Comparison of ENCODE assay signal across 1 cellular context in the genomic region with DNA sequence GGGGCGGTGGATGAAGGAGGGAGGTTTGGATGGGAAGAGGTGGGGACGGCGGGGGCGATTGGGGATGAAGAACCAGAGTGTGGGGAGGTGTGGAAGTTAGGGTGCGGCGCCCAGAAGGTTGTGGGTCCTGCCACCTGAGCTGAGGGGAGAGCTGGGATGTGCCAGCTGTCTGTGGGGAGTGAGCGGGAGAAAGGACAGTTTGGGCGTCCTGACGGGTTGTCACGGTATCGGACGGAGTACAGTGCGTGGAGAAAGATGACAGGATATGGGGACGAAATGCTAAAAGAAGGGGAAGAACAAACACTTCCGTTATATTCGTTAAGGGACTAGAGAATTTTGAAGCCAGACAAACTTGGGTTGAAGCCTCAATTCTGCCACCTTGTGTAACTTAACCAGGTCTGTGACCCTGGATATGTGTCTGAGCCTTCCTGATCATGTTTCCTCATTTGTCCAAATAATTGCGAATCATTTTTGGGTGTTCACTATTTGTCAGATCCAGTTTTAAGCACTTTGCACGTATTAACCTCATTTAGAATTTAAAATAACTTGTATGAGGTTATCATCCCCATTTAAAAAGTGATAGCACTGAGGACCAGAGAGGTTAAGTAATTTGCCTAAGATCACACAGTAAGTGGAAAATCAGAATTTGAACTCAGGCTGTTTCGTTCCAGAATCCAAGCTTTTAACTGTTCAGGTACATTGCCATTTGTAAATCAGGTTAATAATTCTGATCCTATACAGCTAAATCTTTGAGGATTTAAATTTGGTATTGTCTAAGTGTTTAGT.
TF ChIP-seq lines count a peak whose summit lies in the region.

No MANE protein-coding gene starts in this region.

TF ChIP-seq in HEK293, 187 proteins besides CTCF, POLR2A, EP300 and RAD21 (continued from another document):
- TF ChIP-seq, protein P1, sequence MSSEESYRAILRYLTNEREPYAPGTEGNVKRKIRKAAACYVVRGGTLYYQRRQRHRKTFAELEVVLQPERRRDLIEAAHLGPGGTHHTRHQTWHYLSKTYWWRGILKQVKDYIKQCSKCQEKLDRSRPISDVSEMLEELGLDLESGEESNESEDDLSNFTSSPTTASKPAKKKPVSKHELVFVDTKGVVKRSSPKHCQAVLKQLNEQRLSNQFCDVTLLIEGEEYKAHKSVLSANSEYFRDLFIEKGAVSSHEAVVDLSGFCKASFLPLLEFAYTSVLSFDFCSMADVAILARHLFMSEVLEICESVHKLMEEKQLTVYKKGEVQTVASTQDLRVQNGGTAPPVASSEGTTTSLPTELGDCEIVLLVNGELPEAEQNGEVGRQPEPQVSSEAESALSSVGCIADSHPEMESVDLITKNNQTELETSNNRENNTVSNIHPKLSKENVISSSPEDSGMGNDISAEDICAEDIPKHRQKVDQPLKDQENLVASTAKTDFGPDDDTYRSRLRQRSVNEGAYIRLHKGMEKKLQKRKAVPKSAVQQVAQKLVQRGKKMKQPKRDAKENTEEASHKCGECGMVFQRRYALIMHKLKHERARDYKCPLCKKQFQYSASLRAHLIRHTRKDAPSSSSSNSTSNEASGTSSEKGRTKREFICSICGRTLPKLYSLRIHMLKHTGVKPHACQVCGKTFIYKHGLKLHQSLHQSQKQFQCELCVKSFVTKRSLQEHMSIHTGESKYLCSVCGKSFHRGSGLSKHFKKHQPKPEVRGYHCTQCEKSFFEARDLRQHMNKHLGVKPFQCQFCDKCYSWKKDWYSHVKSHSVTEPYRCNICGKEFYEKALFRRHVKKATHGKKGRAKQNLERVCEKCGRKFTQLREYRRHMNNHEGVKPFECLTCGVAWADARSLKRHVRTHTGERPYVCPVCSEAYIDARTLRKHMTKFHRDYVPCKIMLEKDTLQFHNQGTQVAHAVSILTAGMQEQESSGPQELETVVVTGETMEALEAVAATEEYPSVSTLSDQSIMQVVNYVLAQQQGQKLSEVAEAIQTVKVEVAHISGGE (tag by site-specific recombination; conservative IDR thresholded peaks at IDR 0.05; ENCODE audit: low read depth) = peak; percentile 50; the same call in 1 of the 2 replicates
- TF ChIP-seq, protein P2, sequence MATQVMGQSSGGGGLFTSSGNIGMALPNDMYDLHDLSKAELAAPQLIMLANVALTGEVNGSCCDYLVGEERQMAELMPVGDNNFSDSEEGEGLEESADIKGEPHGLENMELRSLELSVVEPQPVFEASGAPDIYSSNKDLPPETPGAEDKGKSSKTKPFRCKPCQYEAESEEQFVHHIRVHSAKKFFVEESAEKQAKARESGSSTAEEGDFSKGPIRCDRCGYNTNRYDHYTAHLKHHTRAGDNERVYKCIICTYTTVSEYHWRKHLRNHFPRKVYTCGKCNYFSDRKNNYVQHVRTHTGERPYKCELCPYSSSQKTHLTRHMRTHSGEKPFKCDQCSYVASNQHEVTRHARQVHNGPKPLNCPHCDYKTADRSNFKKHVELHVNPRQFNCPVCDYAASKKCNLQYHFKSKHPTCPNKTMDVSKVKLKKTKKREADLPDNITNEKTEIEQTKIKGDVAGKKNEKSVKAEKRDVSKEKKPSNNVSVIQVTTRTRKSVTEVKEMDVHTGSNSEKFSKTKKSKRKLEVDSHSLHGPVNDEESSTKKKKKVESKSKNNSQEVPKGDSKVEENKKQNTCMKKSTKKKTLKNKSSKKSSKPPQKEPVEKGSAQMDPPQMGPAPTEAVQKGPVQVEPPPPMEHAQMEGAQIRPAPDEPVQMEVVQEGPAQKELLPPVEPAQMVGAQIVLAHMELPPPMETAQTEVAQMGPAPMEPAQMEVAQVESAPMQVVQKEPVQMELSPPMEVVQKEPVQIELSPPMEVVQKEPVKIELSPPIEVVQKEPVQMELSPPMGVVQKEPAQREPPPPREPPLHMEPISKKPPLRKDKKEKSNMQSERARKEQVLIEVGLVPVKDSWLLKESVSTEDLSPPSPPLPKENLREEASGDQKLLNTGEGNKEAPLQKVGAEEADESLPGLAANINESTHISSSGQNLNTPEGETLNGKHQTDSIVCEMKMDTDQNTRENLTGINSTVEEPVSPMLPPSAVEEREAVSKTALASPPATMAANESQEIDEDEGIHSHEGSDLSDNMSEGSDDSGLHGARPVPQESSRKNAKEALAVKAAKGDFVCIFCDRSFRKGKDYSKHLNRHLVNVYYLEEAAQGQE (tag by site-specific recombination; IDR thresholded peaks at IDR 0.05) = no peak; the same call in 1 of the 2 replicates
- 0 out of 2 replicates have a peak, but pooled peaks have one; percentile 35 for TF ChIP-seq ZNF785 (tag by site-specific recombination; IDR thresholded peaks at IDR 0.05)
- TF ChIP-seq SP2 (tag by site-specific recombination; IDR thresholded peaks at IDR 0.05) = no peak
- peak; percentile 95; the same call in 1 of the 2 replicates for TF ChIP-seq EGR2 (tag by site-specific recombination; IDR thresholded peaks at IDR 0.05; ENCODE audit: low read depth)
- TF ChIP-seq ZNF157 (tag by site-specific recombination; IDR thresholded peaks at IDR 0.05) = no peak
- TF ChIP-seq ZNF366 (tag by site-specific recombination; conservative IDR thresholded peaks at IDR 0.05) = peak; percentile 99
- TF ChIP-seq KLF9 (tag by site-specific recombination; IDR thresholded peaks at IDR 0.05; ENCODE audit: low read depth) = no peak
- TF ChIP-seq ZNF792 (tag by site-specific recombination; IDR thresholded peaks at IDR 0.05) = no peak
- no peak for TF ChIP-seq ZNF311 (tag by site-specific recombination; IDR thresholded peaks at IDR 0.05; ENCODE audit: borderline replicate concordance)
- TF ChIP-seq, protein P3, sequence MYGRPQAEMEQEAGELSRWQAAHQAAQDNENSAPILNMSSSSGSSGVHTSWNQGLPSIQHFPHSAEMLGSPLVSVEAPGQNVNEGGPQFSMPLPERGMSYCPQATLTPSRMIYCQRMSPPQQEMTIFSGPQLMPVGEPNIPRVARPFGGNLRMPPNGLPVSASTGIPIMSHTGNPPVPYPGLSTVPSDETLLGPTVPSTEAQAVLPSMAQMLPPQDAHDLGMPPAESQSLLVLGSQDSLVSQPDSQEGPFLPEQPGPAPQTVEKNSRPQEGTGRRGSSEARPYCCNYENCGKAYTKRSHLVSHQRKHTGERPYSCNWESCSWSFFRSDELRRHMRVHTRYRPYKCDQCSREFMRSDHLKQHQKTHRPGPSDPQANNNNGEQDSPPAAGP (tag by site-specific recombination; IDR thresholded peaks at IDR 0.05) = 0 out of 2 replicates have a peak, but pooled peaks have one; percentile 1
- no peak for TF ChIP-seq ZNF530 (tag by site-specific recombination; IDR thresholded peaks at IDR 0.05; ENCODE audit: low read depth)
- no peak for TF ChIP-seq RBAK (tag by site-specific recombination; IDR thresholded peaks at IDR 0.05)
TF ChIP-seq in HEK293: peak in this region for 28.
